ENCODE assay signal across 8 cellular contexts in genomic region chr11:112321521-112322172, GRCh38.
DNase-seq lines count a peak whose midpoint lies in the region; ATAC-seq and TF ChIP-seq lines count a peak whose summit lies in the region.

No MANE protein-coding gene starts in this region.

- H3K4me3 ChIP-seq in AG04449 (ENCODE audit: low read depth, low read length) (no peak overlapping the region), HL-60 (replicated peaks; ENCODE audit: insufficient read depth, low read length) (no peak overlapping the region), epithelial cell of proximal tubule (ENCODE audit: low read depth, low read length) (no peak overlapping the region), prostate gland (no peak overlapping the region)

- H3K27me3 ChIP-seq in HL-60 (ENCODE audit: insufficient read depth, poor library complexity, severe bottlenecking) (no peaks in the 10 kb centered on the region), prostate gland (replicated peaks; ENCODE audit: insufficient read depth) (no peaks in the 10 kb centered on the region)

- no peak overlapping the region for H3K4me3 Mint-ChIP-seq in endothelial cell (ENCODE audit: unreplicated experiment)

- POLR2A ChIA-PET in AG04449 (lab: Yijun Ruan, JAX): interaction anchor here (0.5 kb wide), 1 partner anchor 29 kb away, joined by 4 read pairs; no protein-coding TSS in a partner anchor

- intact Hi-C loops in prostate gland (cut with DNase I): no loop called here

- ATAC-seq in HG03432 (IDR thresholded peaks at IDR 0.05; ENCODE audit: unreplicated experiment): no peak
- ATAC-seq in HG03025 (IDR thresholded peaks at IDR 0.05; ENCODE audit: low FRiP score, unreplicated experiment): no peak

- H3K27ac ChIP-seq in HL-60 (replicated peaks): peak overlapping the region; percentile 32
- peak overlapping the region; percentile 18 to 20 for H3K27ac ChIP-seq in prostate gland

- no peaks in the 10 kb centered on the region for H3K9me3 Mint-ChIP-seq in endothelial cell (ENCODE audit: unreplicated experiment)

- H3K27me3 Mint-ChIP-seq in endothelial cell (ENCODE audit: unreplicated experiment): peaks cover 2% of the 10 kb centered on the region

- H3K36me3 ChIP-seq in prostate gland: no peaks in the 10 kb centered on the region

- TF ChIP-seq POLR2A in prostate gland (IDR thresholded peaks at IDR 0.05): no peak

- H3K27ac Mint-ChIP-seq in endothelial cell (ENCODE audit: unreplicated experiment): no peak overlapping the region

- DNase-seq in AG04449 (ENCODE audit: low read depth, low spot score) (peak; percentile 72), HL-60 (ENCODE audit: low read depth in 1 of 2, low spot score in 1 of 2) (peak; percentile 96 to 98), NCI-H748 treated with DMSO at 0.1 percent for 48 hours (lab: John Stamatoyannopoulos, UW) (peak; percentile 65), epithelial cell of proximal tubule (ENCODE audit: low read depth) (peak; percentile 100), prostate gland (ENCODE audit: low spot score) (peak; percentile 94), endothelial cell (ENCODE audit: low spot score) (no peak)

- CTCF ChIA-PET in AG04449 (lab: Yijun Ruan, JAX): interaction anchor here (1.8 kb wide), 1 partner anchor 43 kb away, joined by 5 read pairs; no protein-coding TSS in a partner anchor

- peaks cover 7% of the 10 kb centered on the region for H3K36me3 Mint-ChIP-seq in endothelial cell (ENCODE audit: low read depth, unreplicated experiment)

- TF ChIP-seq CTCF in AG04449 (IDR thresholded peaks at IDR 0.05; ENCODE audit: insufficient read depth, low read length, missing control alignments) (no peak), HL-60 (IDR thresholded peaks at IDR 0.05; ENCODE audit: insufficient read depth, low read length) (no peak), epithelial cell of proximal tubule (conservative IDR thresholded peaks at IDR 0.05; ENCODE audit: low read depth, low read length) (no peak), prostate gland (IDR thresholded peaks at IDR 0.05) (no peak), endothelial cell (IDR thresholded peaks at IDR 0.05; ENCODE audit: unreplicated experiment) (no peak)

- H3K4me1 ChIP-seq in prostate gland (replicated peaks): peaks cover 15% of the 10 kb centered on the region

- 36% methylated on average over 8 of the region's 8 CpGs for WGBS in prostate gland

- no peaks in the 10 kb centered on the region for H3K4me1 Mint-ChIP-seq in endothelial cell (ENCODE audit: unreplicated experiment)

- no peaks in the 10 kb centered on the region for H3K9me3 ChIP-seq in prostate gland
